Comparison of ENCODE assay signal across 12 cellular contexts in the genomic region with DNA sequence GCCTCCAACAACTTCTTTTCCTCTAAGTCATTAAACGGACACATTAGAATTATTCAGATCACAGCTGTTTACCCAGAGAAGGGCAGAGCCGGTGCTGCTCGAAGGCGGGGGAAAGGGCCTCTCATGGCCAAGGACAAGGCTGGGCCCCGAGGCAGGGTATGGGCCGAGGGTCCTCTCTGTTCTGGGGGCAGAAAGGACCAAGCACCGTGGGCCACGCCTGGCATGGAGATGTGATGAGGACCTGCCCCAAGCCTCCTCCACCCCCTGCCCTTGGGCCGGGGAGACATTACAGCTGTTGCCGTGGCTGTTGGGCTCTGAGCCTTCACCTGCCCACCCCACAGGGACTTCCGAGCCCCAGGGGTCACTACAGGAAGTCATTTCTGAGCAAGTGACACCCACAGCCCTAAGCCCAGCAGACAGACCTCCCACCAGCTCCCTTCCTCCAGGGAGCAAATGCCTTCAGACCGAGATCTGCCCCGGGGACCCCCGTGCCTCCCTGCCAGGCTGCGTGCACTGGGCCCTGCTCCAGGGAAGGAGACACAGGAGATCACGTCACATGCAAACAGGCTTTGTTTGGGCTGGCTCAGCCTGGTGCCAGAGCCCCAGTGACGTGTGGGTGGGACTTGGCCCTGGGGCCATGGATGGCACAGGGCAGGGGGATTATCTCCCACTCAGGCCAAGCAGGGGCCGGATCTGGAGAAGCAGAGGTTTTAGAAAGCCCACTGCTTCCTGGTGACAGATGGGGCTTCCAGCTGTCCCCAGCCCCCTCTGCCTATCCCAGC. TPM values are rescaled to one million over a fixed set of nuclear protein-coding genes. Genes with fewer than 3 reads are reported as not detected.
DNase-seq lines count a peak whose midpoint lies in the region; ATAC-seq and TF ChIP-seq lines count a peak whose summit lies in the region.
"Had no signal": no experiment of that assay in that cellular context is flagged by ENCODE, and none has a peak within 500 bp of the region (broad histone marks: within the 10 kb centered on the region; RNA-seq: fewer than 3 reads in every experiment).

No MANE protein-coding gene starts in this region.

- H3K4me3 ChIP-seq in right lobe of liver (no peak overlapping the region), stomach smooth muscle (ENCODE audit: low read length in 2 of 2) (peak overlapping the region in 1 of 2 donors; percentile 75)

- H3K9me3 ChIP-seq in right lobe of liver (no peaks in the 10 kb centered on the region), stomach smooth muscle (ENCODE audit: control insufficient read depth in 2 of 2, low read length in 2 of 2) (no peaks in the 10 kb centered on the region)

- POLR2A ChIA-PET in T-cell (lab: Charles Lee): no interaction called here
- POLR2A ChIA-PET in activated CD4-positive, alpha-beta memory T cell treated with anti-CD3 and anti-CD28 coated beads for 36 hours (lab: Charles Lee): no interaction called here

- H3K27me3 ChIP-seq in right lobe of liver (peaks cover 0 to 8% of the 10 kb centered on the region in 2 donors), stomach smooth muscle (ENCODE audit: control insufficient read depth in 1 of 2, insufficient read depth in 2 of 2, low read length in 2 of 2) (peaks cover 0 to 3% of the 10 kb centered on the region in 2 donors)

- H3K4me1 ChIP-seq in right lobe of liver (peaks cover 0 to 11% (median 0%) of the 10 kb centered on the region in 4 donors), stomach smooth muscle (ENCODE audit: control insufficient read depth, insufficient read depth, low read length) (peaks cover 18% of the 10 kb centered on the region)

- CTCF ChIA-PET in T-cell (lab: Charles Lee): no interaction called here
- CTCF ChIA-PET in activated CD4-positive, alpha-beta memory T cell treated with anti-CD3 and anti-CD28 coated beads for 36 hours (lab: Charles Lee): no interaction called here

- no peaks in the 10 kb centered on the region for H3K9me3 Mint-ChIP-seq in T-cell
- no peaks in the 10 kb centered on the region for H3K9me3 Mint-ChIP-seq in activated CD4-positive, alpha-beta memory T cell treated with anti-CD3 and anti-CD28 coated beads for 36 hours

- H3K4me3 Mint-ChIP-seq in T-cell: peak overlapping the region in 2 of 3 donors; percentile 41 to 58
- H3K4me3 Mint-ChIP-seq in activated CD4-positive, alpha-beta memory T cell treated with anti-CD3 and anti-CD28 coated beads for 36 hours: no peak overlapping the region

- H3K27ac ChIP-seq in right lobe of liver: no peak overlapping the region
- H3K27ac ChIP-seq in stomach smooth muscle (ENCODE audit: low read length): peak overlapping the region; percentile 41

- no peaks in the 10 kb centered on the region for H3K36me3 Mint-ChIP-seq in T-cell
- no peaks in the 10 kb centered on the region for H3K36me3 Mint-ChIP-seq in activated CD4-positive, alpha-beta memory T cell treated with anti-CD3 and anti-CD28 coated beads for 36 hours

- no peak for TF ChIP-seq CTCF in right lobe of liver (IDR thresholded peaks at IDR 0.05)

- peak overlapping the region in 1 of 2 donors; percentile 36 for H3K9ac ChIP-seq in stomach smooth muscle (ENCODE audit: low read length in 2 of 2)

- no peak for ATAC-seq in T-cell (replicated peaks in 1 of 4)
- peak in 3 of 4 donors; percentile 41 to 63 (median 52) for ATAC-seq in right lobe of liver
- no peak for ATAC-seq in HG02884 (IDR thresholded peaks at IDR 0.05; ENCODE audit: unreplicated experiment)

- peaks cover 0 to 22% (median 1%) of the 10 kb centered on the region in 3 donors for H3K4me1 Mint-ChIP-seq in T-cell
- H3K4me1 Mint-ChIP-seq in activated CD4-positive, alpha-beta memory T cell treated with anti-CD3 and anti-CD28 coated beads for 36 hours (ENCODE audit: low read depth): no peaks in the 10 kb centered on the region

- 42% methylated on average over 9 of the region's 18 CpGs for WGBS in right lobe of liver (ENCODE audit: insufficient coverage, low coverage, low lambda C conversion rate, missing lambda C conversion rate)

- peaks cover 11 to 27% of the 10 kb centered on the region in 2 donors for H3K27me3 Mint-ChIP-seq in T-cell
- peaks cover 22% of the 10 kb centered on the region for H3K27me3 Mint-ChIP-seq in activated CD4-positive, alpha-beta memory T cell treated with anti-CD3 and anti-CD28 coated beads for 36 hours

- intact Hi-C loops in right lobe of liver (cut with DNase I): no loop called here
- intact Hi-C loops in activated CD4-positive, alpha-beta memory T cell treated with anti-CD3 and anti-CD28 coated beads for 36 hours (cut with micrococcal nuclease): no loop called here

- peak overlapping the region in 1 of 2 donors; percentile 49 for H3K27ac Mint-ChIP-seq in T-cell
- no peak overlapping the region for H3K27ac Mint-ChIP-seq in activated CD4-positive, alpha-beta memory T cell treated with anti-CD3 and anti-CD28 coated beads for 36 hours

- TF ChIP-seq POLR2A in right lobe of liver (IDR thresholded peaks at IDR 0.05): no peak

- DNase-seq in NCI-H2107 treated with DMSO at 0.1 percent for 48 hours (lab: John Stamatoyannopoulos, UW; ENCODE audit: unreplicated experiment) (peak; percentile 4), NCI-H2107 (lab: John Stamatoyannopoulos, UW) (no peak), T-cell (no peak), right lobe of liver (no peak), DMS153 treated with DMSO at 0.1 percent for 48 hours (lab: John Stamatoyannopoulos, UW; ENCODE audit: unreplicated experiment) (no peak)
- DNase-seq in activated CD4-positive, alpha-beta memory T cell treated with anti-CD3 and anti-CD28 coated beads for 36 hours: no peak

- H3K36me3 ChIP-seq in right lobe of liver (no peaks in the 10 kb centered on the region), stomach smooth muscle (ENCODE audit: control insufficient read depth in 2 of 2, insufficient read depth in 2 of 2, low read length in 2 of 2) (no peaks in the 10 kb centered on the region)

RNA-seq across cellular contexts. Expression of a gene that starts 0.7 kb away (rescaled TPM):
- total RNA-seq in T-cell (not detected), right lobe of liver (not detected)
- total RNA-seq in activated CD4-positive, alpha-beta memory T cell treated with anti-CD3 and anti-CD28 coated beads for 36 hours: not detected
- total RNA-seq: A172; activated CD8-positive, alpha-beta memory T cell treated with anti-CD3 and anti-CD28 coated beads for 36 hours; glomerular endothelial cell; M059J had no signal

RNA-seq across cellular contexts. Expression of a gene that starts 1.4 kb away (rescaled TPM):
- total RNA-seq in T-cell: 10 to 100 TPM in 1 of 5 donors, under 1 TPM in 4; 0.63 to 11.1 (median 0.72) TPM
- total RNA-seq in right lobe of liver: 1 to 10 TPM in 2 of 6 experiments, under 1 TPM in 4; 0.31 to 1.2 (median 0.86) TPM
- 1 to 10 TPM in 1 of 2 experiments, under 1 TPM in 1; 0.78 to 1.0 TPM for total RNA-seq in activated CD4-positive, alpha-beta memory T cell treated with anti-CD3 and anti-CD28 coated beads for 36 hours
- total RNA-seq: M059J had no signal

RNA-seq across cellular contexts. Expression of a gene that starts 58.1 kb away (rescaled TPM):
- total RNA-seq in T-cell: 10 to 100 TPM in 3 of 5 donors, 1 to 10 TPM in 2; 9.0 to 15.8 (median 11.2) TPM
- 1 to 10 TPM; 1.5 to 4.3 (median 2.1) TPM for total RNA-seq in right lobe of liver
- total RNA-seq in activated CD4-positive, alpha-beta memory T cell treated with anti-CD3 and anti-CD28 coated beads for 36 hours: 10 to 100 TPM; 11.1 to 11.3 TPM

Comparison
In these comparisons a context has a peak if more than half of its experiments do, and no peak if none do; other contexts are left out.
1. ATAC-seq: peak in right lobe of liver (3 of 4); none in T-cell (0 of 4) and HG02884 (single experiment).